17 cellular contexts compared by ENCODE assay signal in the genomic region with DNA sequence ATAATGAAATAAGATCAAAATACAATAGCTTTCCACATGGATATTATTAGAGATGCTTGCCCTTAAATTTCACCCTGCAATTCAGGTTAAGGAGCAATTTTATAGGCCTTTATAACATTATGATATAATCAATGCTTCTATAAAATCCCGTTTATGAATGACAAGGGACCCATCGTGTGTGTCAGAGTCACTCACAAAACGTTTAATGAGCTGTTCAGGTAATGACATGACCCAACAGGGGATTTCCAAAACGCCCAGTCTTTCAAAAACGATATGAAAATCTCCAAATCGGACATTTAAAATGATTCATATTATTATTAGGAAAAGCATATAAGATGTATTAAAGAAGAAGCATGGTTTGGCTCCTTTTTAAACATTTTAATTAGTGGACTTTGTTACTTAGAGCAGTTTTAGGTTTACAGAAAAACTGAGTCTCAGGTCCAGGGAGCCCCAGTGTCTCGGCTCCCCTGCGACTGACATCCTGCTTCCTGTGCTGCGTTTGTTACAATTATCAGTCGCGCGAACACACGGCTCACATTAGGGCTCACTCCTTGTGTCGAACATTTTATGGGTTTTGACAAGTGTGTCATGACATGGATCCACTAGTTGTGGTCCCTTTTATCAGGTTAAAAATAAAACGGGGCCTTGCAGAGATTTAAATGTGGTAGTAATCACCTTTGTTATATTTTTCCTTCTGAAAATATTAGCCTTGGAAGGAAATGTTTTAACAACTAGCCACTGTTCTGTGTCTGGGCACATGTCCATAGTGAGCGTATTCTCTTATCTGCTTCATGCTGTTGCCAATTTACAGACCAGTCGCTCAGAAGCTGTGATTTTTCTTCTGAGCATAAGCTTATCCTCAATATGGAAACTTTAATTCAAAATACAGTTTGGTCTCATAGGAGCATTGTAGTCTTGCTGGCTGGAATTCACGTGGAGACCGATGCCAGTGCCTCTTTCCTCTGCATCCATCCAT.
"Had no signal": no experiment of that assay in that cellular context is flagged by ENCODE, and none has a peak within 500 bp of the region (broad histone marks: within the 10 kb centered on the region; RNA-seq: fewer than 3 reads in every experiment).

No MANE protein-coding gene starts in this region.

- H3K9me3 Mint-ChIP-seq: activated CD4-positive, alpha-beta memory T cell treated with anti-CD3 and anti-CD28 coated beads, Interleukin-2, amount 10 ng/mL, durations not matched to agents 7 days and 5 days had no signal

- H3K4me3 Mint-ChIP-seq: activated CD4-positive, alpha-beta memory T cell treated with anti-CD3 and anti-CD28 coated beads, Interleukin-2, amount 10 ng/mL, durations not matched to agents 7 days and 5 days; activated naive CD8-positive, alpha-beta T cell; mesothelial cell of epicardium; nephron progenitor cell; stimulated activated memory B cell treated with anti-CD40 and anti-IgM and Interleukin-4, amounts not matched to agents 10 μg/mL and 1 μg/mL and 100 μg/mL, for 72 hours had no signal

- H3K27me3 ChIP-seq: thyroid gland had no signal

- H3K27ac Mint-ChIP-seq: activated CD4-positive, alpha-beta memory T cell treated with anti-CD3 and anti-CD28 coated beads, Interleukin-2, amount 10 ng/mL, durations not matched to agents 7 days and 5 days; activated naive CD8-positive, alpha-beta T cell; mesothelial cell of epicardium; nephron progenitor cell; stimulated activated memory B cell treated with anti-CD40 and anti-IgM and Interleukin-4, amounts not matched to agents 10 μg/mL and 1 μg/mL and 100 μg/mL, for 72 hours had no signal

- H3K27ac ChIP-seq: esophagus squamous epithelium, foreskin keratinocyte, prostate gland had no signal

- H3K4me1 Mint-ChIP-seq: activated CD4-positive, alpha-beta memory T cell treated with anti-CD3 and anti-CD28 coated beads, Interleukin-2, amount 10 ng/mL, durations not matched to agents 7 days and 5 days; stimulated activated memory B cell treated with anti-CD40 and anti-IgM and Interleukin-4, amounts not matched to agents 10 μg/mL and 1 μg/mL and 100 μg/mL, for 72 hours had no signal

- H3K9me3 ChIP-seq: esophagus squamous epithelium, prostate gland, thyroid gland had no signal

- H3K36me3 Mint-ChIP-seq: activated naive CD8-positive, alpha-beta T cell; mesothelial cell of epicardium had no signal

- ATAC-seq: foreskin keratinocyte; stimulated activated memory B cell treated with anti-CD40 and anti-IgM and Interleukin-4, amounts not matched to agents 10 μg/mL and 1 μg/mL and 100 μg/mL, for 72 hours had no signal

- DNase-seq: activated CD4-positive, alpha-beta memory T cell treated with anti-CD3 and anti-CD28 coated beads, Interleukin-2, amount 10 ng/mL, durations not matched to agents 7 days and 5 days; activated gamma-delta T cell treated with Interleukin-2 at 50 U/mL for 16 hours; activated T-cell treated with anti-CD3 and anti-CD28 coated beads, Interleukin-2, amount 50 U/mL, for 48 hours; amniotic stem cell; cortex of kidney; effector CD4-positive, alpha-beta T cell; esophagus squamous epithelium; foreskin keratinocyte; glutamatergic neuron; hypothalamus; nephron progenitor cell; occipital lobe had no signal
